Comparison of ENCODE assay signal across 9 cellular contexts in genomic region chr2:33350632-33351031, GRCh38.
"Had no signal": no experiment of that assay in that cellular context is flagged by ENCODE, and none has a peak within 500 bp of the region (broad histone marks: within the 10 kb centered on the region; RNA-seq: fewer than 3 reads in every experiment).

No MANE protein-coding gene starts in this region.

- ATAC-seq: GM23338, HCT116 had no signal

- H3K4me1 ChIP-seq: HAP-1 had no signal

- H3K36me3 ChIP-seq: HAP-1 had no signal

- H3K27ac ChIP-seq: GM23248 had no signal

- H2AFZ ChIP-seq: GM23248, GM23338 had no signal

- DNase-seq: GM23248, GOT3, H7, H9, HCEC 1CT, HFFc6 had no signal

- H3K4me3 ChIP-seq: GM23248, GM23338, HAP-1 had no signal

- H3K4me2 ChIP-seq: GM23338 had no signal

- H3K9me3 ChIP-seq: HAP-1 had no signal

- H3K9ac ChIP-seq: GM23248 had no signal
